ENCODE assay signal across 1 cellular context in genomic region chr11:32391479-32391878, GRCh38.
TF ChIP-seq lines count a peak whose summit lies in the region.

No MANE protein-coding gene starts in this region.

TF ChIP-seq in K562, 482 proteins besides CTCF, POLR2A, EP300 and RAD21 (continued from another document):
- TF ChIP-seq ATF7 (IDR thresholded peaks at IDR 0.05) = 0 out of 2 replicates have a peak, but pooled peaks have one; percentile 15
- peak; percentile 70; the same call in 1 of the 2 replicates for TF ChIP-seq ZNF589 (CRISPR knock-in tag; IDR thresholded peaks at IDR 0.05; ENCODE audit: low read depth)
- TF ChIP-seq ZNF75A (CRISPR knock-in tag; IDR thresholded peaks at IDR 0.05) = 0 out of 2 replicates have a peak, but pooled peaks have one; percentile 1
- TF ChIP-seq MYC (IDR thresholded peaks at IDR 0.05; ENCODE audit: low read depth, low read length) = 0 out of 2 replicates have a peak, but pooled peaks have one; percentile 18
- TF ChIP-seq MYC (CRISPR knock-in tag; IDR thresholded peaks at IDR 0.05; ENCODE audit: borderline replicate concordance, low read depth) = no peak
TF ChIP-seq in K562: peak in this region for 8.
